In genomic region chr9:89006308-89006707, GRCh38 we compare ENCODE assay signal across 1 cellular context.
TF ChIP-seq lines count a peak whose summit lies in the region.

No MANE protein-coding gene starts in this region.

TF ChIP-seq in HepG2, 621 proteins besides CTCF, POLR2A, EP300 and RAD21 (continued from another document):
- TF ChIP-seq ZHX2 (IDR thresholded peaks at IDR 0.05; ENCODE audit: low read depth): no peak
- no peak for TF ChIP-seq ZHX2 (CRISPR knock-in tag; IDR thresholded peaks at IDR 0.05; ENCODE audit: borderline replicate concordance)
- TF ChIP-seq ZNF639 (CRISPR knock-in tag; conservative IDR thresholded peaks at IDR 0.05): no peak
- 0 out of 2 replicates have a peak, but pooled peaks have one; percentile 47 for TF ChIP-seq LCORL (IDR thresholded peaks at IDR 0.05)
- no peak for TF ChIP-seq LCORL (CRISPR knock-in tag; IDR thresholded peaks at IDR 0.05)
TF ChIP-seq in HepG2: peak in this region for 1.
